In genomic region chr2:64205415-64205814, GRCh38 we compare ENCODE assay signal across 21 cellular contexts.
DNase-seq lines count a peak whose midpoint lies in the region; ATAC-seq and TF ChIP-seq lines count a peak whose summit lies in the region.
"Had no signal": no experiment of that assay in that cellular context is flagged by ENCODE, and none has a peak within 500 bp of the region (broad histone marks: within the 10 kb centered on the region; RNA-seq: fewer than 3 reads in every experiment).

No MANE protein-coding gene starts in this region.

- H3K27ac Mint-ChIP-seq in activated CD4-positive, alpha-beta memory T cell treated with anti-CD3 and anti-CD28 coated beads for 36 hours, result peak overlapping the region; percentile 24
- no peak overlapping the region for H3K27ac Mint-ChIP-seq in activated CD4-positive, alpha-beta memory T cell treated with anti-CD3 and anti-CD28 coated beads, Interleukin-2, amount 10 ng/mL, durations not matched to agents 7 days and 5 days

- no peak overlapping the region for H2AFZ ChIP-seq in PC-3 (ENCODE audit: low read length)

- in situ Hi-C loops in transverse colon (cut with MboI; ENCODE audit: low pct_ligation_motif_present in 1 of 4, low pct_unique_long_range_greater_than_20kb in 1 of 4, low sequenced_read_pairs in 3 of 4), result no loop called here

- POLR2A ChIA-PET in activated CD4-positive, alpha-beta memory T cell treated with anti-CD3 and anti-CD28 coated beads for 36 hours (lab: Charles Lee), result interaction anchor here (1.7 to 4.2 kb wide), 4 partner anchors 9 to 121 kb away, joined by 4 to 44 read pairs (median 22); no protein-coding TSS in a partner anchor
- POLR2A ChIA-PET in activated CD4-positive, alpha-beta memory T cell treated with anti-CD3 and anti-CD28 coated beads, Interleukin-2, amount 10 ng/mL, durations not matched to agents 7 days and 5 days (lab: Charles Lee), result interaction anchor here (0.8 to 4.1 kb wide), 4 partner anchors 9 to 63 kb away, joined by 3 to 28 read pairs (median 12); partner anchors contain the start of gene PELI1
- POLR2A ChIA-PET in PC-3 (lab: Charles Lee; ENCODE audit: unreplicated experiment), result no interaction called here

- no peaks in the 10 kb centered on the region for H4K20me1 ChIP-seq in PC-3 (ENCODE audit: low read length)
- H4K20me1 ChIP-seq: BLaER1 treated with 17β-estradiol and CSF1 and Interleukin-3, amounts not matched to agents 10 nM and 100 nM had no signal

- no peak for TF ChIP-seq POLR2A in transverse colon (IDR thresholded peaks at IDR 0.05)

- CTCF ChIA-PET in activated CD4-positive, alpha-beta memory T cell treated with anti-CD3 and anti-CD28 coated beads for 36 hours (lab: Charles Lee), result interaction anchor here (1.3 to 2.9 kb wide), 3 partner anchors 9 to 282 kb away, joined by 4 to 18 read pairs (median 10); no protein-coding TSS in a partner anchor
- CTCF ChIA-PET in activated CD4-positive, alpha-beta memory T cell treated with anti-CD3 and anti-CD28 coated beads, Interleukin-2, amount 10 ng/mL, durations not matched to agents 7 days and 5 days (lab: Charles Lee), result no interaction called here
- CTCF ChIA-PET in PC-3 (lab: Charles Lee), result no interaction called here

- no peak overlapping the region for H3K4me3 Mint-ChIP-seq in activated CD4-positive, alpha-beta memory T cell treated with anti-CD3 and anti-CD28 coated beads for 36 hours
- no peak overlapping the region for H3K4me3 Mint-ChIP-seq in activated CD4-positive, alpha-beta memory T cell treated with anti-CD3 and anti-CD28 coated beads, Interleukin-2, amount 10 ng/mL, durations not matched to agents 7 days and 5 days

- no peak overlapping the region for H3K9ac ChIP-seq in PC-3 (ENCODE audit: low read length)

- no TSS peak for BruUV-seq in PC-3 (replicated peaks; lab: Mats Ljungman, UMichigan)

- TF ChIP-seq EP300 in transverse colon (IDR thresholded peaks at IDR 0.05; ENCODE audit: low read depth), result no peak

- H3K9me2 ChIP-seq in PC-3 (replicated peaks; ENCODE audit: low read length), result no peaks in the 10 kb centered on the region

- peaks cover 7% of the 10 kb centered on the region for H3K36me3 Mint-ChIP-seq in activated CD4-positive, alpha-beta memory T cell treated with anti-CD3 and anti-CD28 coated beads for 36 hours
- H3K36me3 Mint-ChIP-seq in activated CD4-positive, alpha-beta memory T cell treated with anti-CD3 and anti-CD28 coated beads, Interleukin-2, amount 10 ng/mL, durations not matched to agents 7 days and 5 days (ENCODE audit: low read depth), result peaks cover 8% of the 10 kb centered on the region

- no peaks in the 10 kb centered on the region for H3K9me3 ChIP-seq in PC-3 (ENCODE audit: low read length)
- no peaks in the 10 kb centered on the region for H3K9me3 ChIP-seq in lower lobe of right lung
- no peaks in the 10 kb centered on the region for H3K9me3 ChIP-seq in transverse colon
- H3K9me3 ChIP-seq: A549; BLaER1 treated with 17β-estradiol and CSF1 and Interleukin-3, amounts not matched to agents 10 nM and 100 nM; right atrium auricular region; tibial nerve had no signal

- H3K4me3 ChIP-seq in PC-3 (ENCODE audit: low read length) (no peak overlapping the region), lower lobe of right lung (no peak overlapping the region), transverse colon (no peak overlapping the region)
- H3K4me3 ChIP-seq: A549; BLaER1 treated with 17β-estradiol and CSF1 and Interleukin-3, amounts not matched to agents 10 nM and 100 nM; right atrium auricular region; SK-N-MC; tibial nerve had no signal

- ATAC-seq in PC-3 (no peak), lower lobe of right lung (no peak), HG02970 (IDR thresholded peaks at IDR 0.05; ENCODE audit: low FRiP score, unreplicated experiment) (no peak), HG03280 (IDR thresholded peaks at IDR 0.05; ENCODE audit: unreplicated experiment) (no peak)
- ATAC-seq: A549 had no signal

- intact Hi-C loops in activated CD4-positive, alpha-beta memory T cell treated with anti-CD3 and anti-CD28 coated beads for 36 hours (cut with micrococcal nuclease), result loop anchor here (2.0 kb wide), 3 partner anchors 39 to 169 kb away; no protein-coding TSS in a partner anchor
- intact Hi-C loops in PC-3 (cut with micrococcal nuclease) (no loop called here), lower lobe of right lung (cut with DNase I) (no loop called here), transverse colon (cut with DNase I; ENCODE audit: low total_unique reads) (no loop called here)

- no peaks in the 10 kb centered on the region for H3K79me2 ChIP-seq in PC-3 (ENCODE audit: low read length)

- no peaks in the 10 kb centered on the region for H3K36me3 ChIP-seq in PC-3 (ENCODE audit: low read depth, low read length)
- H3K36me3 ChIP-seq in lower lobe of right lung, result no peaks in the 10 kb centered on the region
- no peaks in the 10 kb centered on the region for H3K36me3 ChIP-seq in transverse colon
- H3K36me3 ChIP-seq: BLaER1 treated with 17β-estradiol and CSF1 and Interleukin-3, amounts not matched to agents 10 nM and 100 nM; right atrium auricular region; tibial nerve had no signal

- peaks cover 3% of the 10 kb centered on the region for H3F3A ChIP-seq in PC-3 (ENCODE audit: low read length, unreplicated experiment)

- H3K4me1 ChIP-seq in PC-3 (ENCODE audit: insufficient read depth, low read length) (peaks cover 36% of the 10 kb centered on the region), lower lobe of right lung (peaks cover 35% of the 10 kb centered on the region), transverse colon (peaks cover 21 to 48% (median 26%) of the 10 kb centered on the region in 4 donors)
- H3K4me1 ChIP-seq: A549 had no signal

- H3K4me2 ChIP-seq in PC-3 (ENCODE audit: low read length), result no peak overlapping the region
- H3K4me2 ChIP-seq: A549 had no signal

- TF ChIP-seq CTCF in PC-3 (conservative IDR thresholded peaks at IDR 0.05; ENCODE audit: low read depth, low read length), result no peak
- TF ChIP-seq CTCF in lower lobe of right lung (IDR thresholded peaks at IDR 0.05), result no peak
- no peak for TF ChIP-seq CTCF in transverse colon (IDR thresholded peaks at IDR 0.05)
- TF ChIP-seq CTCF in GM20000 (IDR thresholded peaks at IDR 0.05; ENCODE audit: extremely low read depth, missing control alignments), result no peak

- DNase-seq in activated CD4-positive, alpha-beta memory T cell treated with anti-CD3 and anti-CD28 coated beads for 36 hours, result no peak
- DNase-seq in activated CD4-positive, alpha-beta memory T cell treated with anti-CD3 and anti-CD28 coated beads, Interleukin-2, amount 10 ng/mL, durations not matched to agents 7 days and 5 days, result no peak
- DNase-seq in PC-3, result no peak
- DNase-seq in lower lobe of right lung, result no peak
- no peak for DNase-seq in transverse colon
- no peak for DNase-seq in GM20000 (ENCODE audit: low spot score)
- DNase-seq: activated CD4-positive, alpha-beta T cell treated with anti-CD3 and anti-CD28 coated beads for 1 hour; activated CD8-positive, alpha-beta memory T cell treated with anti-CD3 and anti-CD28 coated beads, Interleukin-2, amount 50 U/mL, for 48 hours; cerebellar nuclear complex; DMS 273 treated with DMSO at 0.1 percent for 48 hours; NCI-H187 treated with DMSO at 0.1 percent for 48 hours; NCI-H2227 treated with DMSO at 0.1 percent for 48 hours; NCI-H82 had no signal

- H3K4me1 Mint-ChIP-seq in activated CD4-positive, alpha-beta memory T cell treated with anti-CD3 and anti-CD28 coated beads for 36 hours (ENCODE audit: low read depth), result peaks cover 80% of the 10 kb centered on the region
- peaks cover 62% of the 10 kb centered on the region for H3K4me1 Mint-ChIP-seq in activated CD4-positive, alpha-beta memory T cell treated with anti-CD3 and anti-CD28 coated beads, Interleukin-2, amount 10 ng/mL, durations not matched to agents 7 days and 5 days

- H3K27me3 ChIP-seq in PC-3 (ENCODE audit: low read length) (no peaks in the 10 kb centered on the region), lower lobe of right lung (ENCODE audit: low read depth) (no peaks in the 10 kb centered on the region), transverse colon (no peaks in the 10 kb centered on the region)
- H3K27me3 ChIP-seq: BLaER1 treated with 17β-estradiol and CSF1 and Interleukin-3, amounts not matched to agents 10 nM and 100 nM; right atrium auricular region; tibial nerve had no signal

- H3K9me3 Mint-ChIP-seq in activated CD4-positive, alpha-beta memory T cell treated with anti-CD3 and anti-CD28 coated beads for 36 hours, result peaks cover 6% of the 10 kb centered on the region
- H3K9me3 Mint-ChIP-seq in activated CD4-positive, alpha-beta memory T cell treated with anti-CD3 and anti-CD28 coated beads, Interleukin-2, amount 10 ng/mL, durations not matched to agents 7 days and 5 days, result peaks cover 4% of the 10 kb centered on the region
- H3K9me3 Mint-ChIP-seq: stimulated activated effector memory CD8-positive, alpha-beta T cell treated with anti-CD3 and anti-CD28 coated beads, Interleukin-12 subunit alpha, Interleukin-12 subunit beta, amount 100 ng/mL, for 72 hours had no signal

- 60 to 66% methylated on average over 2 of the region's 2 CpGs for WGBS in transverse colon (ENCODE audit: low coverage in 1 of 2), 2 donors

- H3K27me3 Mint-ChIP-seq in activated CD4-positive, alpha-beta memory T cell treated with anti-CD3 and anti-CD28 coated beads for 36 hours, result no peaks in the 10 kb centered on the region
- H3K27me3 Mint-ChIP-seq in activated CD4-positive, alpha-beta memory T cell treated with anti-CD3 and anti-CD28 coated beads, Interleukin-2, amount 10 ng/mL, durations not matched to agents 7 days and 5 days, result no peaks in the 10 kb centered on the region

- H3K27ac ChIP-seq in PC-3 (ENCODE audit: low read length), result 0 out of 2 replicates have a peak overlapping the region, but pooled peaks have one; percentile 94
- H3K27ac ChIP-seq in lower lobe of right lung, result peak overlapping the region; percentile 87
- peak overlapping the region in 3 of 4 donors; percentile 83 to 92 (median 86) for H3K27ac ChIP-seq in transverse colon
- H3K27ac ChIP-seq: A549 had no signal
